ENCODE assay signal across 8 cellular contexts in the genomic region with DNA sequence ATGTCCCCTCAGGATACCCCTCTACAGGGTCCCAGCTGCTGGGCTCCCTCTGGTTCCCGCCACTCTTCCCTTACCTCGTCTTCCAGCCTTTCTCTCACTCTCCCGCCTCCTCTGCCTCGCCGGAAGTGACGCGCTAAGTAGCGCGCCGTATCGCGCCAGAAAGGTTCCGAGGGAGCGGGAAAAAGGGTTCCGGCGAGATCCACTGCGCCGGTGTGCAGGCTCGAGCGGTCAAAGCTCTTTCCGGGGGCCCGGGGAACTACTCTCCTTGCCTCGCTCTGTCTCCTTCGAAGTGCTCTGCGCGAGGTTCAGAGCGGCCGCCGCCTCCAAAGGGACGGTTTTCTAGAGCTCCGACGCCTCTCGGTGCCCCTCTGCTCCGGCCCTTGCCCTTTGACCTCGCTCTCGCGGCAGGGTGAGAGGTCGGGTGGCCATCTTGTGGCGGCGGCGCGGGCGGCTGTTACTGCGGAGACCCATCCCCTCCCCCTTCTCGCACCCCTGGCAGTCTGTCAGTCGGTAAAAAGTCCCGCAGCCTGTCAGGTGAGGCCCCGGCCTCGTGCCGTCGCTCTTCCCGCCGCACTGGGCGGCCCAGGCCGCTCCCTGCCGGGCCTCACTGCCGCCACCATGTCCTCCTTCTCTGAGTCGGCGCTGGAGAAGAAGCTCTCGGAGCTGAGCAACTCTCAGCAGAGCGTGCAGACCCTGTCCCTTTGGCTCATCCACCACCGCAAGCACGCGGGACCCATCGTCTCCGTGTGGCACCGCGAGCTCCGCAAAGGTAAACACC.
A peak's percentile ranks its signal among the peaks of the same experiment; 100 is the strongest.
DNase-seq lines count a peak whose midpoint lies in the region; ATAC-seq and TF ChIP-seq lines count a peak whose summit lies in the region.

A gene with protein sequence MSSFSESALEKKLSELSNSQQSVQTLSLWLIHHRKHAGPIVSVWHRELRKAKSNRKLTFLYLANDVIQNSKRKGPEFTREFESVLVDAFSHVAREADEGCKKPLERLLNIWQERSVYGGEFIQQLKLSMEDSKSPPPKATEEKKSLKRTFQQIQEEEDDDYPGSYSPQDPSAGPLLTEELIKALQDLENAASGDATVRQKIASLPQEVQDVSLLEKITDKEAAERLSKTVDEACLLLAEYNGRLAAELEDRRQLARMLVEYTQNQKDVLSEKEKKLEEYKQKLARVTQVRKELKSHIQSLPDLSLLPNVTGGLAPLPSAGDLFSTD (plus strand): TSS at position 417 of the 778 bp plus-strand sequence. CDS start 202 bp downstream, at position 619.
TSS of gene TTI1 (minus strand) at position 127 of the 778 bp plus-strand sequence. CDS start 19,640 bp downstream, outside the sequence.

- in situ Hi-C loops in GM18951 (cut with MboI; ENCODE audit: low sequenced_read_pairs, unreplicated experiment) = no loop called here

- TF ChIP-seq CTCF in AG09309 (IDR thresholded peaks at IDR 0.05; ENCODE audit: control insufficient read depth, insufficient read depth, low read depth, low read length, missing control alignments) = no peak

- peak; percentile 87 for ATAC-seq in HG03280 (IDR thresholded peaks at IDR 0.05; ENCODE audit: unreplicated experiment)

- peak; percentile 29 for DNase-seq in AG09309 (ENCODE audit: low read depth)
- peak; percentile 88 to 94 for DNase-seq in NCI-H446 (lab: John Stamatoyannopoulos, UW)
- DNase-seq in activated CD4-positive, CD25-positive, alpha-beta regulatory T cell treated with anti-CD3 and anti-CD28 coated beads, Interleukin-2, amount 50 U/mL, for 72 hours = peak; percentile 88
- DNase-seq in cerebellar cortex (ENCODE audit: low spot score) = peak; percentile 91
- DNase-seq in iris pigment epithelial cell (ENCODE audit: low read depth) = peak; percentile 89
- peak; percentile 85 for DNase-seq in stimulated activated CD4-positive, alpha-beta T cell treated with anti-CD3 and anti-CD28 coated beads, Interleukin-12 subunit alpha, Interleukin-12 subunit beta, amount 100 ng/mL, for 24 hours (ENCODE audit: low read depth in 2 of 2)

- peak within 1 kb of the TSS; percentile 87 for H3K4me3 ChIP-seq in AG09309 (ENCODE audit: control insufficient read depth, low read depth, low read length)

- TF ChIP-seq POLR2A in GM18951 (IDR thresholded peaks at IDR 0.05; ENCODE audit: extremely low read depth, insufficient read depth, insufficient read length) = peak; percentile 75

Comparison
In these comparisons a context has a peak if more than half of its experiments do, and no peak if none do; other contexts are left out.
1. Peak in every context shown above with its lines: DNase-seq, ATAC-seq and H3K4me3 ChIP-seq.
2. DNase-seq: peak in every context shown above with its lines; median percentile 91 in NCI-H446; 91 in cerebellar cortex; 89 in iris pigment epithelial cell; 88 in activated CD4-positive, CD25-positive, alpha-beta regulatory T cell treated with anti-CD3 and anti-CD28 coated beads, Interleukin-2, amount 50 U/mL, for 72 hours; 85 in stimulated activated CD4-positive, alpha-beta T cell treated with anti-CD3 and anti-CD28 coated beads, Interleukin-12 subunit alpha, Interleukin-12 subunit beta, amount 100 ng/mL, for 24 hours; 29 in AG09309.